Comparison of ENCODE assay signal across 1 cellular context in genomic region chr14:81990312-81990761, GRCh38.
TF ChIP-seq lines count a peak whose summit lies in the region.

No MANE protein-coding gene starts in this region.

TF ChIP-seq in GM23338, 12 proteins besides CTCF, POLR2A, EP300 and RAD21 (continued from another document):
- TF ChIP-seq ZNF331 (CRISPR knock-in tag; IDR thresholded peaks at IDR 0.05; ENCODE audit: low read depth): no peak
